11 cellular contexts compared by ENCODE assay signal in the genomic region with DNA sequence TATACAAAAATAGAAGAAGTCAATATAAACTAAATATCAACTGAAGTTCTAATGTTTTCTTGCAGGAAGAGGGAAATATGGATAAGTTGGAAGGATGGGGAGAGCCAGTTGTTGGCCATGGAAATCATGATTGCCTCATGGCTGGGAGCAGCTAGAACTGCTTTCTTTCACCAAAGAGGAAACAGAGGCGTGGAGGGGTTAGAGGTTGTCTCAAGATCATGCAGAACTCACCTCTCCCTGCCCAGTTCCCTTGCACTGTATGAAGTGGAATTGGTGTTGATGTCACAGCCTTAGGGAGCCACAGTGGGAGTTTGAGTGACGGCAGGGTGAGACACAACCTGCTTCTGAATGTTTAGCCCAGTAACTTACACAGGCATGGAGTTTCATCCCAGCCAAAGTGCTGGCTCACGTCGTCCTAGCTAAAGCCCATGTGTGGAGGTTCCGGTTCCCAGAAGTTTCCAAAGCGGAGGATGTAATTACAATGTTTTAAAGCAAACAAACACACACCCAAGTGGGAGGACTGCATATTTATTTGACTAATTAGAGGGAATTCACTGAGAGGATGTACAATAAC.
DNase-seq lines count a peak whose midpoint lies in the region; ATAC-seq and TF ChIP-seq lines count a peak whose summit lies in the region.
"Had no signal": no experiment of that assay in that cellular context is flagged by ENCODE, and none has a peak within 500 bp of the region (broad histone marks: within the 10 kb centered on the region; RNA-seq: fewer than 3 reads in every experiment).

No MANE protein-coding gene starts in this region.

- H3K27ac ChIP-seq in HEK293 (ENCODE audit: extremely low read depth, low read depth, low read length) (no peak overlapping the region), stomach (peak overlapping the region; percentile 10 to 65 (median 38)), colonic mucosa (no peak overlapping the region)

- H3K36me3 ChIP-seq in HEK293 (ENCODE audit: control insufficient read depth in 2 of 2, insufficient read depth in 1 of 2, low read length in 2 of 2), result no peaks in the 10 kb centered on the region
- no peaks in the 10 kb centered on the region for H3K36me3 ChIP-seq in stomach
- no peaks in the 10 kb centered on the region for H3K36me3 ChIP-seq in colonic mucosa

- no peaks in the 10 kb centered on the region for H3K9me3 Mint-ChIP-seq in chondrocyte (ENCODE audit: low read depth)
- H3K9me3 Mint-ChIP-seq in activated T-cell treated with anti-CD3 and anti-CD28 coated beads, Interleukin-2, amount 50 U/mL, for 24 hours, result no peaks in the 10 kb centered on the region
- H3K9me3 Mint-ChIP-seq: activated T-cell treated with anti-CD3 and anti-CD28 coated beads, Interleukin-2, amount 50 U/mL, for 4 hours had no signal

- H3K27me3 ChIP-seq in stomach, result no peaks in the 10 kb centered on the region
- no peaks in the 10 kb centered on the region for H3K27me3 ChIP-seq in colonic mucosa

- TF ChIP-seq EP300 in stomach (IDR thresholded peaks at IDR 0.05), result no peak

- no peaks in the 10 kb centered on the region for H3K27me3 Mint-ChIP-seq in chondrocyte (ENCODE audit: low read depth)
- peaks cover 3% of the 10 kb centered on the region for H3K27me3 Mint-ChIP-seq in activated T-cell treated with anti-CD3 and anti-CD28 coated beads, Interleukin-2, amount 50 U/mL, for 24 hours

- H3K36me3 Mint-ChIP-seq in chondrocyte (ENCODE audit: low read depth), result no peaks in the 10 kb centered on the region
- no peaks in the 10 kb centered on the region for H3K36me3 Mint-ChIP-seq in activated T-cell treated with anti-CD3 and anti-CD28 coated beads, Interleukin-2, amount 50 U/mL, for 24 hours (ENCODE audit: low read depth)

- H3K4me3 Mint-ChIP-seq in chondrocyte (ENCODE audit: unreplicated experiment), result no peak overlapping the region
- H3K4me3 Mint-ChIP-seq in activated T-cell treated with anti-CD3 and anti-CD28 coated beads, Interleukin-2, amount 50 U/mL, for 24 hours, result no peak overlapping the region
- H3K4me3 Mint-ChIP-seq: activated T-cell treated with anti-CD3 and anti-CD28 coated beads, Interleukin-2, amount 50 U/mL, for 4 hours had no signal

- WGBS in stomach, 5 donors, result 44 to 56% (median 49%) methylated on average over 6 of the region's 6 CpGs

- no peaks in the 10 kb centered on the region for H3K9me3 ChIP-seq in HEK293 (ENCODE audit: control insufficient read depth, insufficient read depth, low read depth, low read length)
- no peaks in the 10 kb centered on the region for H3K9me3 ChIP-seq in stomach
- H3K9me3 ChIP-seq in colonic mucosa, result no peaks in the 10 kb centered on the region

- no peak for TF ChIP-seq POLR2A in stomach (IDR thresholded peaks at IDR 0.05)

- no peak overlapping the region for H3K4me3 ChIP-seq in HEK293 (ENCODE audit: low read depth, low read length)
- H3K4me3 ChIP-seq in stomach, result no peak overlapping the region
- H3K4me3 ChIP-seq in colonic mucosa, result no peak overlapping the region

- ATAC-seq in left colon, result peak; percentile 46
- ATAC-seq: activated T-cell treated with anti-CD3 and anti-CD28 coated beads, Interleukin-2, amount 50 U/mL, for 4 hours; SK-N-SH treated with all-trans-retinoic acid at 6 μM for 48 hours had no signal

- intact Hi-C loops in left colon (cut with DNase I, micrococcal nuclease), result no loop called here
- intact Hi-C loops in stomach (cut with DNase I; ENCODE audit: low total_unique reads), result no loop called here
- intact Hi-C loops in colonic mucosa (cut with DNase I), result no loop called here

- POLR2A ChIA-PET in HEK293 (lab: Yijun Ruan, JAX), result no interaction called here

- DNase-seq in chondrocyte (ENCODE audit: low spot score), result peak; percentile 8
- DNase-seq in left colon, result no peak
- no peak for DNase-seq in stomach
- DNase-seq in activated T-cell treated with anti-CD3 and anti-CD28 coated beads, Interleukin-2, amount 50 U/mL, for 24 hours, result no peak
- no peak for DNase-seq in SHP77 (lab: John Stamatoyannopoulos, UW)
- no peak for DNase-seq in colonic mucosa
- no peak for DNase-seq in activated CD4-positive, alpha-beta T cell treated with anti-CD3 and anti-CD28 coated beads for 4 hours
- DNase-seq: activated T-cell treated with anti-CD3 and anti-CD28 coated beads, Interleukin-2, amount 50 U/mL, for 4 hours; NK-92 treated with Interleukin-12 subunit alpha and Interleukin-12 subunit beta, amount 100 ng/mL, for 24 hours had no signal

- no peak for TF ChIP-seq CTCF in HEK293 (tag by site-specific recombination; IDR thresholded peaks at IDR 0.05)
- no peak for TF ChIP-seq CTCF in chondrocyte (IDR thresholded peaks at IDR 0.05)
- TF ChIP-seq CTCF in stomach (IDR thresholded peaks at IDR 0.05), result no peak
- TF ChIP-seq CTCF in colonic mucosa (IDR thresholded peaks at IDR 0.05), result no peak

- no peak overlapping the region for H3K9ac ChIP-seq in colonic mucosa (ENCODE audit: low read depth in 2 of 2, low read length in 2 of 2)

- H3K27ac Mint-ChIP-seq in chondrocyte (ENCODE audit: unreplicated experiment), result peak overlapping the region; percentile 47
- H3K27ac Mint-ChIP-seq in activated T-cell treated with anti-CD3 and anti-CD28 coated beads, Interleukin-2, amount 50 U/mL, for 24 hours, result no peak overlapping the region

- H3K4me1 ChIP-seq in HEK293 (ENCODE audit: control insufficient read depth, insufficient read depth, low read length), result no peaks in the 10 kb centered on the region
- H3K4me1 ChIP-seq in stomach, result peaks cover 5 to 30% (median 11%) of the 10 kb centered on the region in 4 donors
- no peaks in the 10 kb centered on the region for H3K4me1 ChIP-seq in colonic mucosa

- CTCF ChIA-PET in HEK293 (lab: Yijun Ruan, JAX), result interaction anchor here (0.6 to 0.7 kb wide), 4 partner anchors 20 to 752 kb away, joined by 3 to 4 read pairs (median 3); no protein-coding TSS in a partner anchor

- H3K4me1 Mint-ChIP-seq in chondrocyte (ENCODE audit: low read depth), result peaks cover 36% of the 10 kb centered on the region
- H3K4me1 Mint-ChIP-seq in activated T-cell treated with anti-CD3 and anti-CD28 coated beads, Interleukin-2, amount 50 U/mL, for 24 hours (ENCODE audit: low read depth), result no peaks in the 10 kb centered on the region

TF ChIP-seq in HEK293, 187 proteins besides CTCF, POLR2A, EP300 and RAD21:
- no peak for TF ChIP-seq ZNF248 (tag by site-specific recombination; IDR thresholded peaks at IDR 0.05)
- TF ChIP-seq RBAK (tag by site-specific recombination; IDR thresholded peaks at IDR 0.05), result no peak
- TF ChIP-seq ZNF768 (tag by site-specific recombination; IDR thresholded peaks at IDR 0.05), result no peak
- TF ChIP-seq ZNF585B (tag by site-specific recombination; IDR thresholded peaks at IDR 0.05), result no peak
- peak; percentile 87; the same call in 1 of the 2 replicates for TF ChIP-seq SP7 (tag by site-specific recombination; IDR thresholded peaks at IDR 0.05)
- TF ChIP-seq ZNF16 (tag by site-specific recombination; IDR thresholded peaks at IDR 0.05; ENCODE audit: low read depth), result peak; percentile 22; the same call in 1 of the 2 replicates
- peak; percentile 40 for TF ChIP-seq ZFHX2 (tag by site-specific recombination; conservative IDR thresholded peaks at IDR 0.05)
- TF ChIP-seq ZNF621 (tag by site-specific recombination; IDR thresholded peaks at IDR 0.05), result no peak
- no peak for TF ChIP-seq EGR2 (tag by site-specific recombination; IDR thresholded peaks at IDR 0.05; ENCODE audit: low read depth)

Comparison
In these comparisons a context has a peak if more than half of its experiments do, and no peak if none do; other contexts are left out.
1. H3K27ac ChIP-seq: peak in stomach (5 of 5); none in HEK293 (single experiment) and colonic mucosa (single experiment).